In the genomic region with DNA sequence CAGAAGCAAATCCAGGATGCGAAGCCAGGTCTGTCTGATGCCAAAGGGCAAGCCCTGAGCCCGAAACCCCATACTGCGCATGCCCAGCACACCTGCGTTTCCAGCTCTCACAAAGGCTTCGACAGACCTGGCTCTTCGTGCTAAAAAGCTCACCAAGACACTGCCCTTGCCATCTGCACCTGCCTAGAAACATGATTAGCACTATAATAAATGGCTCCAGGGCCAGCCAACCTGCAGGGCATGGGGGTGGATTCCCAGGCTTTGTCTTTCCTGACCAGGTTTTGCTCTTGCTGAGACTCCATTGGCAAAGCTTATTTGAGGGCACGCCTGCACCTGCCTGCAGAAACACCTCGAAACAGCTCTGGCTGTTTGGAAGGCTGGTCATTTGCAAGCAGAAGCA, we compare ENCODE assay signal across 1 cellular context.
TF ChIP-seq lines count a peak whose summit lies in the region.

No MANE protein-coding gene starts in this region.

TF ChIP-seq in H1, 55 proteins besides CTCF, POLR2A, EP300 and RAD21:
- TF ChIP-seq NRF1 (IDR thresholded peaks at IDR 0.05; ENCODE audit: low read depth, low read length) (no peak), KDM5A (IDR thresholded peaks at IDR 0.05; ENCODE audit: low read length) (no peak), JUND (IDR thresholded peaks at IDR 0.05; ENCODE audit: low read length) (no peak), ASH2L (IDR thresholded peaks at IDR 0.05; ENCODE audit: low read length) (no peak), SIRT6 (IDR thresholded peaks at IDR 0.05; ENCODE audit: low read length) (no peak), SIX5 (IDR thresholded peaks at IDR 0.05; ENCODE audit: low read depth, low read length) (no peak), CHD2 (IDR thresholded peaks at IDR 0.05; ENCODE audit: low read length) (no peak), HDAC6 (IDR thresholded peaks at IDR 0.05; ENCODE audit: low read depth, low read length) (no peak), CTBP2 (IDR thresholded peaks at IDR 0.05; ENCODE audit: borderline replicate concordance, insufficient read depth, insufficient read length, low read length) (no peak), RBBP5 (IDR thresholded peaks at IDR 0.05; ENCODE audit: borderline replicate concordance, low read depth, low read length) (no peak), SP4 (IDR thresholded peaks at IDR 0.05; ENCODE audit: low read length) (no peak), BCL11A (IDR thresholded peaks at IDR 0.05; ENCODE audit: low read depth in 2 of 2, low read length in 2 of 2) (no peak), RFX5 (IDR thresholded peaks at IDR 0.05; ENCODE audit: borderline replicate concordance, low read depth, low read length) (no peak), YY1 (IDR thresholded peaks at IDR 0.05; ENCODE audit: low read depth, low read length) (no peak), TAF7 (optimal IDR thresholded peaks at IDR 0.05; ENCODE audit: borderline replicate concordance, low read depth, low read length) (no peak)
- TF ChIP-seq, protein P1, sequence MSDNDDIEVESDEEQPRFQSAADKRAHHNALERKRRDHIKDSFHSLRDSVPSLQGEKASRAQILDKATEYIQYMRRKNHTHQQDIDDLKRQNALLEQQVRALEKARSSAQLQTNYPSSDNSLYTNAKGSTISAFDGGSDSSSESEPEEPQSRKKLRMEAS (IDR thresholded peaks at IDR 0.05): no peak
- TF ChIP-seq, protein P2, sequence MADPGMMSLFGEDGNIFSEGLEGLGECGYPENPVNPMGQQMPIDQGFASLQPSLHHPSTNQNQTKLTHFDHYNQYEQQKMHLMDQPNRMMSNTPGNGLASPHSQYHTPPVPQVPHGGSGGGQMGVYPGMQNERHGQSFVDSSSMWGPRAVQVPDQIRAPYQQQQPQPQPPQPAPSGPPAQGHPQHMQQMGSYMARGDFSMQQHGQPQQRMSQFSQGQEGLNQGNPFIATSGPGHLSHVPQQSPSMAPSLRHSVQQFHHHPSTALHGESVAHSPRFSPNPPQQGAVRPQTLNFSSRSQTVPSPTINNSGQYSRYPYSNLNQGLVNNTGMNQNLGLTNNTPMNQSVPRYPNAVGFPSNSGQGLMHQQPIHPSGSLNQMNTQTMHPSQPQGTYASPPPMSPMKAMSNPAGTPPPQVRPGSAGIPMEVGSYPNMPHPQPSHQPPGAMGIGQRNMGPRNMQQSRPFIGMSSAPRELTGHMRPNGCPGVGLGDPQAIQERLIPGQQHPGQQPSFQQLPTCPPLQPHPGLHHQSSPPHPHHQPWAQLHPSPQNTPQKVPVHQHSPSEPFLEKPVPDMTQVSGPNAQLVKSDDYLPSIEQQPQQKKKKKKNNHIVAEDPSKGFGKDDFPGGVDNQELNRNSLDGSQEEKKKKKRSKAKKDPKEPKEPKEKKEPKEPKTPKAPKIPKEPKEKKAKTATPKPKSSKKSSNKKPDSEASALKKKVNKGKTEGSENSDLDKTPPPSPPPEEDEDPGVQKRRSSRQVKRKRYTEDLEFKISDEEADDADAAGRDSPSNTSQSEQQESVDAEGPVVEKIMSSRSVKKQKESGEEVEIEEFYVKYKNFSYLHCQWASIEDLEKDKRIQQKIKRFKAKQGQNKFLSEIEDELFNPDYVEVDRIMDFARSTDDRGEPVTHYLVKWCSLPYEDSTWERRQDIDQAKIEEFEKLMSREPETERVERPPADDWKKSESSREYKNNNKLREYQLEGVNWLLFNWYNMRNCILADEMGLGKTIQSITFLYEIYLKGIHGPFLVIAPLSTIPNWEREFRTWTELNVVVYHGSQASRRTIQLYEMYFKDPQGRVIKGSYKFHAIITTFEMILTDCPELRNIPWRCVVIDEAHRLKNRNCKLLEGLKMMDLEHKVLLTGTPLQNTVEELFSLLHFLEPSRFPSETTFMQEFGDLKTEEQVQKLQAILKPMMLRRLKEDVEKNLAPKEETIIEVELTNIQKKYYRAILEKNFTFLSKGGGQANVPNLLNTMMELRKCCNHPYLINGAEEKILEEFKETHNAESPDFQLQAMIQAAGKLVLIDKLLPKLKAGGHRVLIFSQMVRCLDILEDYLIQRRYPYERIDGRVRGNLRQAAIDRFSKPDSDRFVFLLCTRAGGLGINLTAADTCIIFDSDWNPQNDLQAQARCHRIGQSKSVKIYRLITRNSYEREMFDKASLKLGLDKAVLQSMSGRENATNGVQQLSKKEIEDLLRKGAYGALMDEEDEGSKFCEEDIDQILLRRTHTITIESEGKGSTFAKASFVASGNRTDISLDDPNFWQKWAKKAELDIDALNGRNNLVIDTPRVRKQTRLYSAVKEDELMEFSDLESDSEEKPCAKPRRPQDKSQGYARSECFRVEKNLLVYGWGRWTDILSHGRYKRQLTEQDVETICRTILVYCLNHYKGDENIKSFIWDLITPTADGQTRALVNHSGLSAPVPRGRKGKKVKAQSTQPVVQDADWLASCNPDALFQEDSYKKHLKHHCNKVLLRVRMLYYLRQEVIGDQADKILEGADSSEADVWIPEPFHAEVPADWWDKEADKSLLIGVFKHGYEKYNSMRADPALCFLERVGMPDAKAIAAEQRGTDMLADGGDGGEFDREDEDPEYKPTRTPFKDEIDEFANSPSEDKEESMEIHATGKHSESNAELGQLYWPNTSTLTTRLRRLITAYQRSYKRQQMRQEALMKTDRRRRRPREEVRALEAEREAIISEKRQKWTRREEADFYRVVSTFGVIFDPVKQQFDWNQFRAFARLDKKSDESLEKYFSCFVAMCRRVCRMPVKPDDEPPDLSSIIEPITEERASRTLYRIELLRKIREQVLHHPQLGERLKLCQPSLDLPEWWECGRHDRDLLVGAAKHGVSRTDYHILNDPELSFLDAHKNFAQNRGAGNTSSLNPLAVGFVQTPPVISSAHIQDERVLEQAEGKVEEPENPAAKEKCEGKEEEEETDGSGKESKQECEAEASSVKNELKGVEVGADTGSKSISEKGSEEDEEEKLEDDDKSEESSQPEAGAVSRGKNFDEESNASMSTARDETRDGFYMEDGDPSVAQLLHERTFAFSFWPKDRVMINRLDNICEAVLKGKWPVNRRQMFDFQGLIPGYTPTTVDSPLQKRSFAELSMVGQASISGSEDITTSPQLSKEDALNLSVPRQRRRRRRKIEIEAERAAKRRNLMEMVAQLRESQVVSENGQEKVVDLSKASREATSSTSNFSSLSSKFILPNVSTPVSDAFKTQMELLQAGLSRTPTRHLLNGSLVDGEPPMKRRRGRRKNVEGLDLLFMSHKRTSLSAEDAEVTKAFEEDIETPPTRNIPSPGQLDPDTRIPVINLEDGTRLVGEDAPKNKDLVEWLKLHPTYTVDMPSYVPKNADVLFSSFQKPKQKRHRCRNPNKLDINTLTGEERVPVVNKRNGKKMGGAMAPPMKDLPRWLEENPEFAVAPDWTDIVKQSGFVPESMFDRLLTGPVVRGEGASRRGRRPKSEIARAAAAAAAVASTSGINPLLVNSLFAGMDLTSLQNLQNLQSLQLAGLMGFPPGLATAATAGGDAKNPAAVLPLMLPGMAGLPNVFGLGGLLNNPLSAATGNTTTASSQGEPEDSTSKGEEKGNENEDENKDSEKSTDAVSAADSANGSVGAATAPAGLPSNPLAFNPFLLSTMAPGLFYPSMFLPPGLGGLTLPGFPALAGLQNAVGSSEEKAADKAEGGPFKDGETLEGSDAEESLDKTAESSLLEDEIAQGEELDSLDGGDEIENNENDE (IDR thresholded peaks at IDR 0.05; ENCODE audit: insufficient replicate concordance, low read length): no peak
